Comparison of ENCODE assay signal across 15 cellular contexts in genomic region chr13:77305276-77305675, GRCh38. TPM values are rescaled to one million over a fixed set of nuclear protein-coding genes. Genes with fewer than 3 reads are reported as not detected.
A peak's percentile ranks its signal among the peaks of the same experiment; 100 is the strongest.
DNase-seq lines count a peak whose midpoint lies in the region; ATAC-seq and TF ChIP-seq lines count a peak whose summit lies in the region.
"Had no signal": no experiment of that assay in that cellular context is flagged by ENCODE, and none has a peak within 500 bp of the region (broad histone marks: within the 10 kb centered on the region; RNA-seq: fewer than 3 reads in every experiment).

No MANE protein-coding gene starts in this region.

- H3K9me3 ChIP-seq in HEK293 (ENCODE audit: control insufficient read depth, insufficient read depth, low read depth, low read length) (no peaks in the 10 kb centered on the region), SU-DHL-6 (ENCODE audit: insufficient read depth, low read length) (no peaks in the 10 kb centered on the region)
- H3K9me3 ChIP-seq: SK-N-SH had no signal

- no peak overlapping the region for H3K4me3 Mint-ChIP-seq in nephron progenitor cell

- peaks cover 100% of the 10 kb centered on the region for H3K79me2 ChIP-seq in SU-DHL-6 (ENCODE audit: insufficient read depth, low read length)

- H3K4me2 ChIP-seq in SU-DHL-6 (ENCODE audit: low read depth, low read length, poor library complexity, severe bottlenecking), result peak overlapping the region; percentile 29
- H3K4me2 ChIP-seq: SK-N-SH had no signal

- peak; percentile 71 for DNase-seq in CD1c-positive myeloid dendritic cell (ENCODE audit: extremely low spot score)
- DNase-seq in lung microvascular endothelial cell (ENCODE audit: low read depth in 2 of 2), result peak; percentile 83 to 86
- no peak for DNase-seq in nephron progenitor cell
- DNase-seq in activated CD8-positive, alpha-beta memory T cell treated with anti-CD3 and anti-CD28 coated beads for 24 hours, result no peak
- DNase-seq in left cardiac atrium, result no peak
- no peak for DNase-seq in kidney tubule cell (ENCODE audit: low spot score)
- DNase-seq: activated CD4-positive, alpha-beta T cell treated with anti-CD3 and anti-CD28 coated beads for 4 hours; activated gamma-delta T cell treated with Interleukin-2 at 50 U/mL for 16 hours; NCI-H1092 treated with DMSO at 0.1 percent for 48 hours; NCI-H526; SK-N-SH; stimulated activated naive CD4-positive, alpha-beta T cell treated with Interleukin-2 at 50 U/mL for 16 hours had no signal

- intact Hi-C loops in left cardiac atrium (cut with DNase I), result no loop called here

- no peaks in the 10 kb centered on the region for H3K9me2 ChIP-seq in SU-DHL-6 (replicated peaks; ENCODE audit: insufficient read depth, low read length)
- H3K9me2 ChIP-seq: SK-N-SH had no signal

- peaks cover 31% of the 10 kb centered on the region for H3F3A ChIP-seq in SU-DHL-6 (ENCODE audit: insufficient read depth)

- POLR2A ChIA-PET in HEK293 (lab: Yijun Ruan, JAX), result no interaction called here

- no peak overlapping the region for H3K27ac Mint-ChIP-seq in nephron progenitor cell

- H3K36me3 ChIP-seq in HEK293 (ENCODE audit: control insufficient read depth in 2 of 2, insufficient read depth in 1 of 2, low read length in 2 of 2) (no peaks in the 10 kb centered on the region), SU-DHL-6 (ENCODE audit: low read length) (no peaks in the 10 kb centered on the region)
- H3K36me3 ChIP-seq: cardiac muscle cell had no signal

- no peaks in the 10 kb centered on the region for H3K27me3 ChIP-seq in SU-DHL-6 (ENCODE audit: low read length)
- H3K27me3 ChIP-seq: cardiac muscle cell had no signal

- H3K4me1 ChIP-seq in HEK293 (ENCODE audit: control insufficient read depth, insufficient read depth, low read length), result no peaks in the 10 kb centered on the region

- H3K27me3 Mint-ChIP-seq in nephron progenitor cell (ENCODE audit: low read depth, poor library complexity), result peaks cover 3% of the 10 kb centered on the region

- H3K4me3 ChIP-seq in HEK293 (ENCODE audit: low read depth, low read length), result no peak overlapping the region
- no peak overlapping the region for H3K4me3 ChIP-seq in SU-DHL-6 (ENCODE audit: insufficient read depth, low read length, poor library complexity, severe bottlenecking)
- H3K4me3 ChIP-seq: cardiac muscle cell had no signal

- no peak for TF ChIP-seq CTCF in HEK293 (tag by site-specific recombination; IDR thresholded peaks at IDR 0.05)
- no peak for TF ChIP-seq CTCF in SU-DHL-6 (IDR thresholded peaks at IDR 0.05; ENCODE audit: insufficient read depth, low read length, poor library complexity, severe bottlenecking)
- TF ChIP-seq CTCF in nephron progenitor cell (IDR thresholded peaks at IDR 0.05), result no peak

- peaks cover 14% of the 10 kb centered on the region for H3K4me1 Mint-ChIP-seq in nephron progenitor cell

- peaks cover 56% of the 10 kb centered on the region for H4K20me1 ChIP-seq in SU-DHL-6 (ENCODE audit: low read depth, low read length)

- H3K27ac ChIP-seq in HEK293 (ENCODE audit: extremely low read depth, low read depth, low read length), result no peak overlapping the region
- H3K27ac ChIP-seq in SU-DHL-6 (ENCODE audit: low read depth, low read length), result 0 out of 2 replicates have a peak overlapping the region, but pooled peaks have one; percentile 9
- H3K27ac ChIP-seq: cardiac muscle cell had no signal

- H3K9ac ChIP-seq in SU-DHL-6 (ENCODE audit: low read length), result no peak overlapping the region
- H3K9ac ChIP-seq: SK-N-SH had no signal

- peaks cover 18% of the 10 kb centered on the region for H3K36me3 Mint-ChIP-seq in nephron progenitor cell (ENCODE audit: low read depth)

- CTCF ChIA-PET in HEK293 (lab: Yijun Ruan, JAX), result no interaction called here

- H2AFZ ChIP-seq in SU-DHL-6 (ENCODE audit: low read depth, low read length, severe bottlenecking), result no peak overlapping the region

- no peak for ATAC-seq in left cardiac atrium

- H3K9me3 Mint-ChIP-seq in nephron progenitor cell, result peaks cover 10% of the 10 kb centered on the region

TF ChIP-seq in HEK293, 187 proteins besides CTCF, POLR2A, EP300 and RAD21:
- no peak for TF ChIP-seq ZBTB48 (tag by site-specific recombination; IDR thresholded peaks at IDR 0.05)
- TF ChIP-seq KLF17 (tag by site-specific recombination; IDR thresholded peaks at IDR 0.05), result no peak
- no peak for TF ChIP-seq ZNF302 (tag by site-specific recombination; IDR thresholded peaks at IDR 0.05; ENCODE audit: low read depth)
- no peak for TF ChIP-seq ZNF423 (tag by site-specific recombination; IDR thresholded peaks at IDR 0.05)
- TF ChIP-seq TRIM28 (IDR thresholded peaks at IDR 0.05; ENCODE audit: borderline replicate concordance, low read length), result 0 out of 2 replicates have a peak, but pooled peaks have one; percentile 13

RNA-seq across cellular contexts. Expression of gene MYCBP2, which starts 21.6 kb away (rescaled TPM):
- total RNA-seq in lung microvascular endothelial cell (93.1 and 120 TPM in 2 replicates), left cardiac atrium (10 to 100 TPM; 86.9 to 99.5 TPM)

Comparison
In these comparisons a context has a peak if more than half of its experiments do, and no peak if none do; other contexts are left out.
1. DNase-seq: peak in CD1c-positive myeloid dendritic cell (single experiment) and lung microvascular endothelial cell (2 of 2); none in nephron progenitor cell (single experiment), activated CD8-positive, alpha-beta memory T cell treated with anti-CD3 and anti-CD28 coated beads for 24 hours (single experiment), left cardiac atrium (single experiment) and kidney tubule cell (single experiment).